ENCODE assay signal across 8 cellular contexts in genomic region chr9:22447607-22448305, GRCh38. TPM values are rescaled to one million over a fixed set of nuclear protein-coding genes. Genes with fewer than 3 reads are reported as not detected.
DNase-seq lines count a peak whose midpoint lies in the region; ATAC-seq, FAIRE-seq and TF ChIP-seq lines count a peak whose summit lies in the region.

No MANE protein-coding gene starts in this region.

- peaks cover 20% of the 10 kb centered on the region for H3K4me1 Mint-ChIP-seq in endothelial cell (ENCODE audit: unreplicated experiment)

- peak overlapping the region; percentile 72 for H3K9ac ChIP-seq in HUES64 (ENCODE audit: low read depth, low read length)

- no peak for TF ChIP-seq EP300 in A549 (IDR thresholded peaks at IDR 0.05)

- peak; percentile 16; the same call in 2 of the 3 replicates for TF ChIP-seq CTCF in A549 (IDR thresholded peaks at IDR 0.05)
- no peak for TF ChIP-seq CTCF in endothelial cell (IDR thresholded peaks at IDR 0.05; ENCODE audit: unreplicated experiment)

- no peak for FAIRE-seq in A549 (lab: Jason Lieb, UNC)

- no peak for TF ChIP-seq RAD21 in A549 (conservative IDR thresholded peaks at IDR 0.05 in 1 of 2, IDR thresholded peaks at IDR 0.05 in 1 of 2)

- H3K4me3 ChIP-seq in A549 (peak overlapping the region; percentile 86), HUES64 (ENCODE audit: low read length) (peak overlapping the region; percentile 90), muscle layer of duodenum (ENCODE audit: low read depth in 1 of 2, low read length in 2 of 2) (peak overlapping the region; percentile 65 to 90)

- H3K36me3 ChIP-seq in HUES64 (ENCODE audit: insufficient read depth, low read length) = peaks cover 10% of the 10 kb centered on the region
- no peaks in the 10 kb centered on the region for H3K36me3 ChIP-seq in muscle layer of duodenum (ENCODE audit: control insufficient read depth in 1 of 2, insufficient read depth in 2 of 2, low read length in 2 of 2)

- peaks cover 9% of the 10 kb centered on the region; the same call in 1 of the 2 replicates for H3K27me3 ChIP-seq in HUES64 (ENCODE audit: insufficient read depth, low read length)
- H3K27me3 ChIP-seq in muscle layer of duodenum (ENCODE audit: low read depth, low read length) = no peaks in the 10 kb centered on the region

- H3K9me3 Mint-ChIP-seq in endothelial cell (ENCODE audit: unreplicated experiment) = no peaks in the 10 kb centered on the region

- H3K9me3 ChIP-seq in A549 (0 out of 3 replicates have a peak, but pooled peaks cover 4% of the 10 kb centered on the region), HUES64 (ENCODE audit: insufficient read depth, low read depth, low read length) (no peaks in the 10 kb centered on the region; the same call in 1 of the 2 replicates), muscle layer of duodenum (ENCODE audit: control insufficient read depth in 1 of 2, low read length in 2 of 2) (no peaks in the 10 kb centered on the region)

- H3K27ac ChIP-seq in A549 (peak overlapping the region; percentile 81 to 86), HUES64 (ENCODE audit: low read depth, low read length) (peak overlapping the region; percentile 65; the same call in 1 of the 2 replicates), muscle layer of duodenum (ENCODE audit: low read length) (peak overlapping the region; percentile 60)

- no peak for TF ChIP-seq POLR2A in A549 (IDR thresholded peaks at IDR 0.05; ENCODE audit: low read length)

- ATAC-seq in A549 (peak; percentile 7 to 10; a peak in 3 of 6 replicates), GM21367 (IDR thresholded peaks at IDR 0.05; ENCODE audit: unreplicated experiment) (no peak)

- CTCF ChIA-PET in A549 (lab: Yijun Ruan, JAX) = interaction anchor here (0.9 to 1.9 kb wide), 5 partner anchors 13 to 635 kb away, joined by 3 to 14 read pairs (median 4); no protein-coding TSS in a partner anchor

- H3K36me3 Mint-ChIP-seq in endothelial cell (ENCODE audit: low read depth, unreplicated experiment) = no peaks in the 10 kb centered on the region

- WGBS in A549 (ENCODE audit: missing lambda C conversion rate) = 30% methylated on average over 12 of the region's 17 CpGs
- WGBS in HUES64 = 9% methylated on average over 17 of the region's 17 CpGs

- DNase-seq in A549 (ENCODE audit: low read depth in 1 of 2, low spot score in 1 of 2) = peak in 1 of 2 experiments; percentile 23
- DNase-seq in endothelial cell (ENCODE audit: low spot score) = no peak
- no peak for DNase-seq in NCI-H128 (lab: John Stamatoyannopoulos, UW; ENCODE audit: unreplicated experiment)
- DNase-seq in activated T-cell treated with anti-CD3 and anti-CD28 coated beads, Interleukin-2, amount 50 U/mL, for 1 hour = no peak
- no peak for DNase-seq in iPS-NIHi11 (ENCODE audit: low spot score)

- peaks cover 5% of the 10 kb centered on the region for H3K27me3 Mint-ChIP-seq in endothelial cell (ENCODE audit: unreplicated experiment)

- H3K4me2 ChIP-seq in A549 = peak overlapping the region; percentile 81

- peak overlapping the region; percentile 91 for H3K4me3 Mint-ChIP-seq in endothelial cell (ENCODE audit: unreplicated experiment)

- POLR2A ChIA-PET in A549 (lab: Yijun Ruan, JAX) = interaction anchor here (1.1 kb wide), 1 partner anchor 1379 kb away, joined by 3 read pairs; no protein-coding TSS in a partner anchor

- H3K4me1 ChIP-seq in A549 = peaks cover 24% of the 10 kb centered on the region; the same call in 2 of the 3 replicates
- peaks cover 20% of the 10 kb centered on the region for H3K4me1 ChIP-seq in HUES64 (ENCODE audit: insufficient read depth, low read length)
- H3K4me1 ChIP-seq in muscle layer of duodenum (ENCODE audit: control insufficient read depth in 1 of 2, insufficient read depth in 2 of 2, low read length in 2 of 2) = peaks cover 0 to 6% of the 10 kb centered on the region in 2 donors

- no peak overlapping the region for H3K27ac Mint-ChIP-seq in endothelial cell (ENCODE audit: unreplicated experiment)

TF ChIP-seq in A549, 52 proteins besides CTCF, POLR2A, EP300 and RAD21:
- TF ChIP-seq RARB (CRISPR knock-in tag; IDR thresholded peaks at IDR 0.05) = no peak
- TF ChIP-seq CBX8 (IDR thresholded peaks at IDR 0.05) = no peak
- TF ChIP-seq BHLHE40 (IDR thresholded peaks at IDR 0.05; ENCODE audit: low read depth, low read length) = no peak
- no peak for TF ChIP-seq E2F6 (IDR thresholded peaks at IDR 0.05; ENCODE audit: borderline replicate concordance, low read depth)
- no peak for TF ChIP-seq POLR2AphosphoS2 (conservative IDR thresholded peaks at IDR 0.05; ENCODE audit: low read length)
- TF ChIP-seq HMGXB4 (CRISPR knock-in tag; IDR thresholded peaks at IDR 0.05; ENCODE audit: borderline replicate concordance) = no peak
- no peak for TF ChIP-seq FOSL2 (IDR thresholded peaks at IDR 0.05)
- no peak for TF ChIP-seq FOSL2 (CRISPR knock-in tag; IDR thresholded peaks at IDR 0.05)
- TF ChIP-seq HOXA7 (CRISPR knock-in tag; IDR thresholded peaks at IDR 0.05) = no peak
- TF ChIP-seq RFX5 (IDR thresholded peaks at IDR 0.05) = no peak
- TF ChIP-seq FOSB (CRISPR knock-in tag; IDR thresholded peaks at IDR 0.05) = no peak

RNA-seq across cellular contexts. Expression of gene DMRTA1, which starts 1.1 kb away (rescaled TPM):
- polyA plus RNA-seq in A549 (2011; rRNA removed) (2.3 and 2.5 TPM in 2 replicates), A549 (2017; fragmentation: RNase III; extraction: RNeasy Plus Mini Kit Qiagen cat#74134 plus additional on column Dnase treatment) (0.51 to 0.82 TPM (median 0.62 TPM) in 3 replicates)
- polyA plus RNA-seq in A549 (2012; cell fraction: cytosol; rRNA removed) = 0.19 and 0.26 TPM in 2 replicates
- 0.38 and 0.45 TPM in 2 replicates for polyA plus RNA-seq in A549 (2012; cell fraction: nucleus; rRNA removed)
- polyA minus RNA-seq in A549 (2011; rRNA and poly(A)+ RNA removed) = 2.2 and 3.3 TPM in 2 replicates
- 2.9 TPM for polyA plus RNA-seq in HUES64 (2013, experiment 1 of 2)
- 3.6 TPM for polyA plus RNA-seq in HUES64 (2013, experiment 2 of 2)
- 6.3 TPM for total RNA-seq in endothelial cell (ENCODE audit: unreplicated experiment)
